In the genomic region with DNA sequence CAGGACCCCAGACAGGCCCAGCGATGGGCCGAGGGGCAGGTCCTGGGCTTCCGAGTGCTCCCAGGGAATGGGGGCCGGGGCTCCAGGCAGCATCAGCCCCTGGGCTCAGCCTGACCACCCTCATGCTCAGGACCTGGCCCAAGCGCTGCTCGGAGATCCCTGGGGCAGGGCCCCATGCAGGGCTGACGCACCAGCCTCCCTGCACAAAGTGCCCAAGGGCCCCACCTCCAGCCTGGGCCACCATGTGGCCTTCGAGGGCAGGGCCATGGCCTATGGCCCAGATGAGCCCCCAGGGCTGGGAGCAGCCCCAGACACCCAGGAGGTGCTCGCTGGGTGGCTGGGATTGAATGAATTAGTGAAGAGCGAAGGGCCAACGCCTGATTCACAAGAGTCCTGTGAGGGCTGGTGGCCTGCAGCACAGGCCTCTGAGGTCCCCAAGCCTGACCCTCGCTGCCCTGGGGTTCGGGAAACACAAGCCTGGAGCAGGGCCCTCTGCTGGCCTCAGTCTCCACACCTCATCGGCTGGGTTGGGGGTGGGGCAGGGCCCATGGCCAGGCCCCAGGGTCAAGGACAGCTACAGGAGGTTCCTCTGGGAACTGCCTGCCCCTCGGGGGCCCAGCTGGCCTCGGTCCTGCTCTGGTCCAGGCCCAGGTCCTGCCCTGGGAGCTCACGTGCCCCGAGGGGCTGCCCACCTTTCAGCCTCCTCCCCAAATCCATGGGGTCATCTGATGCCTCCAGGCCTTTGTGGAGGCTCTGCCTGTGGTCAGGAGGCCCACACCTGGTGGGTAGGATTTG, we compare ENCODE assay signal across 1 cellular context.
TF ChIP-seq lines count a peak whose summit lies in the region.

No MANE protein-coding gene starts in this region.

TF ChIP-seq in HepG2, 621 proteins besides CTCF, POLR2A, EP300 and RAD21 (continued from another document and continues in another):
- TF ChIP-seq, protein P1, sequence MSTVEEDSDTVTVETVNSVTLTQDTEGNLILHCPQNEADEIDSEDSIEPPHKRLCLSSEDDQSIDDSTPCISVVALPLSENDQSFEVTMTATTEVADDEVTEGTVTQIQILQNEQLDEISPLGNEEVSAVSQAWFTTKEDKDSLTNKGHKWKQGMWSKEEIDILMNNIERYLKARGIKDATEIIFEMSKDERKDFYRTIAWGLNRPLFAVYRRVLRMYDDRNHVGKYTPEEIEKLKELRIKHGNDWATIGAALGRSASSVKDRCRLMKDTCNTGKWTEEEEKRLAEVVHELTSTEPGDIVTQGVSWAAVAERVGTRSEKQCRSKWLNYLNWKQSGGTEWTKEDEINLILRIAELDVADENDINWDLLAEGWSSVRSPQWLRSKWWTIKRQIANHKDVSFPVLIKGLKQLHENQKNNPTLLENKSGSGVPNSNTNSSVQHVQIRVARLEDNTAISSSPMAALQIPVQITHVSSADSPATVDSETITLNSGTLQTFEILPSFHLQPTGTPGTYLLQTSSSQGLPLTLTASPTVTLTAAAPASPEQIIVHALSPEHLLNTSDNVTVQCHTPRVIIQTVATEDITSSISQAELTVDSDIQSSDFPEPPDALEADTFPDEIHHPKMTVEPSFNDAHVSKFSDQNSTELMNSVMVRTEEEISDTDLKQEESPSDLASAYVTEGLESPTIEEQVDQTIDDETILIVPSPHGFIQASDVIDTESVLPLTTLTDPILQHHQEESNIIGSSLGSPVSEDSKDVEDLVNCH (CRISPR knock-in tag; IDR thresholded peaks at IDR 0.05): no peak
- TF ChIP-seq, protein P2, sequence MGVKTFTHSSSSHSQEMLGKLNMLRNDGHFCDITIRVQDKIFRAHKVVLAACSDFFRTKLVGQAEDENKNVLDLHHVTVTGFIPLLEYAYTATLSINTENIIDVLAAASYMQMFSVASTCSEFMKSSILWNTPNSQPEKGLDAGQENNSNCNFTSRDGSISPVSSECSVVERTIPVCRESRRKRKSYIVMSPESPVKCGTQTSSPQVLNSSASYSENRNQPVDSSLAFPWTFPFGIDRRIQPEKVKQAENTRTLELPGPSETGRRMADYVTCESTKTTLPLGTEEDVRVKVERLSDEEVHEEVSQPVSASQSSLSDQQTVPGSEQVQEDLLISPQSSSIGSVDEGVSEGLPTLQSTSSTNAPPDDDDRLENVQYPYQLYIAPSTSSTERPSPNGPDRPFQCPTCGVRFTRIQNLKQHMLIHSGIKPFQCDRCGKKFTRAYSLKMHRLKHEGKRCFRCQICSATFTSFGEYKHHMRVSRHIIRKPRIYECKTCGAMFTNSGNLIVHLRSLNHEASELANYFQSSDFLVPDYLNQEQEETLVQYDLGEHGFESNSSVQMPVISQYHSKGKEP (CRISPR knock-in tag; IDR thresholded peaks at IDR 0.05): no peak; the same call in 1 of the 2 replicates
- TF ChIP-seq SP2 (CRISPR knock-in tag; IDR thresholded peaks at IDR 0.05): no peak
- TF ChIP-seq, protein P3, sequence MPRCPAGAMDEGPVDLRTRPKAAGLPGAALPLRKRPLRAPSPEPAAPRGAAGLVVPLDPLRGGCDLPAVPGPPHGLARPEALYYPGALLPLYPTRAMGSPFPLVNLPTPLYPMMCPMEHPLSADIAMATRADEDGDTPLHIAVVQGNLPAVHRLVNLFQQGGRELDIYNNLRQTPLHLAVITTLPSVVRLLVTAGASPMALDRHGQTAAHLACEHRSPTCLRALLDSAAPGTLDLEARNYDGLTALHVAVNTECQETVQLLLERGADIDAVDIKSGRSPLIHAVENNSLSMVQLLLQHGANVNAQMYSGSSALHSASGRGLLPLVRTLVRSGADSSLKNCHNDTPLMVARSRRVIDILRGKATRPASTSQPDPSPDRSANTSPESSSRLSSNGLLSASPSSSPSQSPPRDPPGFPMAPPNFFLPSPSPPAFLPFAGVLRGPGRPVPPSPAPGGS (CRISPR knock-in tag; IDR thresholded peaks at IDR 0.05): peak; percentile 42; the same call in 1 of the 2 replicates
- no peak for TF ChIP-seq NCOA1 (CRISPR knock-in tag; IDR thresholded peaks at IDR 0.05)
- TF ChIP-seq HNRNPH1 (optimal IDR thresholded peaks at IDR 0.05; ENCODE audit: low read depth, low read length): no peak
- peak; percentile 43; the same call in 1 of the 2 replicates for TF ChIP-seq ZNF709 (CRISPR knock-in tag; IDR thresholded peaks at IDR 0.05)
- no peak for TF ChIP-seq SAFB2 (CRISPR knock-in tag; IDR thresholded peaks at IDR 0.05; ENCODE audit: borderline replicate concordance, low read depth)
- TF ChIP-seq BHLHE40 (IDR thresholded peaks at IDR 0.05; ENCODE audit: low read length): peak; percentile 80
- TF ChIP-seq, protein P4, sequence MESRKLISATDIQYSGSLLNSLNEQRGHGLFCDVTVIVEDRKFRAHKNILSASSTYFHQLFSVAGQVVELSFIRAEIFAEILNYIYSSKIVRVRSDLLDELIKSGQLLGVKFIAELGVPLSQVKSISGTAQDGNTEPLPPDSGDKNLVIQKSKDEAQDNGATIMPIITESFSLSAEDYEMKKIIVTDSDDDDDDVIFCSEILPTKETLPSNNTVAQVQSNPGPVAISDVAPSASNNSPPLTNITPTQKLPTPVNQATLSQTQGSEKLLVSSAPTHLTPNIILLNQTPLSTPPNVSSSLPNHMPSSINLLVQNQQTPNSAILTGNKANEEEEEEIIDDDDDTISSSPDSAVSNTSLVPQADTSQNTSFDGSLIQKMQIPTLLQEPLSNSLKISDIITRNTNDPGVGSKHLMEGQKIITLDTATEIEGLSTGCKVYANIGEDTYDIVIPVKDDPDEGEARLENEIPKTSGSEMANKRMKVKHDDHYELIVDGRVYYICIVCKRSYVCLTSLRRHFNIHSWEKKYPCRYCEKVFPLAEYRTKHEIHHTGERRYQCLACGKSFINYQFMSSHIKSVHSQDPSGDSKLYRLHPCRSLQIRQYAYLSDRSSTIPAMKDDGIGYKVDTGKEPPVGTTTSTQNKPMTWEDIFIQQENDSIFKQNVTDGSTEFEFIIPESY (CRISPR knock-in tag; IDR thresholded peaks at IDR 0.05): peak; percentile 56
- TF ChIP-seq FIP1L1 (IDR thresholded peaks at IDR 0.05; ENCODE audit: borderline replicate concordance, insufficient read depth, low read depth, low read length): no peak
- TF ChIP-seq CBX2 (IDR thresholded peaks at IDR 0.05; ENCODE audit: low read depth, low read length): no peak
- no peak for TF ChIP-seq CBX2 (CRISPR knock-in tag; IDR thresholded peaks at IDR 0.05; ENCODE audit: low read depth)
- TF ChIP-seq MTF2 (CRISPR knock-in tag; IDR thresholded peaks at IDR 0.05; ENCODE audit: borderline replicate concordance): no peak
- TF ChIP-seq, protein P5, sequence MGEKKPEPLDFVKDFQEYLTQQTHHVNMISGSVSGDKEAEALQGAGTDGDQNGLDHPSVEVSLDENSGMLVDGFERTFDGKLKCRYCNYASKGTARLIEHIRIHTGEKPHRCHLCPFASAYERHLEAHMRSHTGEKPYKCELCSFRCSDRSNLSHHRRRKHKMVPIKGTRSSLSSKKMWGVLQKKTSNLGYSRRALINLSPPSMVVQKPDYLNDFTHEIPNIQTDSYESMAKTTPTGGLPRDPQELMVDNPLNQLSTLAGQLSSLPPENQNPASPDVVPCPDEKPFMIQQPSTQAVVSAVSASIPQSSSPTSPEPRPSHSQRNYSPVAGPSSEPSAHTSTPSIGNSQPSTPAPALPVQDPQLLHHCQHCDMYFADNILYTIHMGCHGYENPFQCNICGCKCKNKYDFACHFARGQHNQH (CRISPR knock-in tag; IDR thresholded peaks at IDR 0.05): peak; percentile 68; the same call in 1 of the 2 replicates
- TF ChIP-seq NCOA2 (CRISPR knock-in tag; IDR thresholded peaks at IDR 0.05): peak; percentile 94
- TF ChIP-seq, protein P6, sequence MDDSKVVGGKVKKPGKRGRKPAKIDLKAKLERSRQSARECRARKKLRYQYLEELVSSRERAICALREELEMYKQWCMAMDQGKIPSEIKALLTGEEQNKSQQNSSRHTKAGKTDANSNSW (CRISPR knock-in tag; IDR thresholded peaks at IDR 0.05; ENCODE audit: borderline replicate concordance): no peak
- peak; percentile 75 for TF ChIP-seq KMT2A (CRISPR knock-in tag; IDR thresholded peaks at IDR 0.05)
- TF ChIP-seq, protein P7, sequence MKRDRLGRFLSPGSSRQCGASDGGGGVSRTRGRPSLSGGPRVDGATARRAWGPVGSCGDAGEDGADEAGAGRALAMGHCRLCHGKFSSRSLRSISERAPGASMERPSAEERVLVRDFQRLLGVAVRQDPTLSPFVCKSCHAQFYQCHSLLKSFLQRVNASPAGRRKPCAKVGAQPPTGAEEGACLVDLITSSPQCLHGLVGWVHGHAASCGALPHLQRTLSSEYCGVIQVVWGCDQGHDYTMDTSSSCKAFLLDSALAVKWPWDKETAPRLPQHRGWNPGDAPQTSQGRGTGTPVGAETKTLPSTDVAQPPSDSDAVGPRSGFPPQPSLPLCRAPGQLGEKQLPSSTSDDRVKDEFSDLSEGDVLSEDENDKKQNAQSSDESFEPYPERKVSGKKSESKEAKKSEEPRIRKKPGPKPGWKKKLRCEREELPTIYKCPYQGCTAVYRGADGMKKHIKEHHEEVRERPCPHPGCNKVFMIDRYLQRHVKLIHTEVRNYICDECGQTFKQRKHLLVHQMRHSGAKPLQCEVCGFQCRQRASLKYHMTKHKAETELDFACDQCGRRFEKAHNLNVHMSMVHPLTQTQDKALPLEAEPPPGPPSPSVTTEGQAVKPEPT (CRISPR knock-in tag; IDR thresholded peaks at IDR 0.05; ENCODE audit: low read depth): peak; percentile 51; the same call in 1 of the 2 replicates
- no peak for TF ChIP-seq ZNF274 (CRISPR knock-in tag; IDR thresholded peaks at IDR 0.05)
- TF ChIP-seq, protein P8, sequence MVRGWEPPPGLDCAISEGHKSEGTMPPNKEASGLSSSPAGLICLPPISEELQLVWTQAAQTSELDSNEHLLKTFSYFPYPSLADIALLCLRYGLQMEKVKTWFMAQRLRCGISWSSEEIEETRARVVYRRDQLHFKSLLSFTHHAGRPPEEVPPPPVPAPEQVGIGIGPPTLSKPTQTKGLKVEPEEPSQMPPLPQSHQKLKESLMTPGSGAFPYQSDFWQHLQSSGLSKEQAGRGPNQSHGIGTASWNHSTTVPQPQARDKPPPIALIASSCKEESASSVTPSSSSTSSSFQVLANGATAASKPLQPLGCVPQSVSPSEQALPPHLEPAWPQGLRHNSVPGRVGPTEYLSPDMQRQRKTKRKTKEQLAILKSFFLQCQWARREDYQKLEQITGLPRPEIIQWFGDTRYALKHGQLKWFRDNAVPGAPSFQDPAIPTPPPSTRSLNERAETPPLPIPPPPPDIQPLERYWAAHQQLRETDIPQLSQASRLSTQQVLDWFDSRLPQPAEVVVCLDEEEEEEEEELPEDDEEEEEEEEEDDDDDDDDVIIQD (CRISPR knock-in tag; IDR thresholded peaks at IDR 0.05; ENCODE audit: low read depth): 0 out of 2 replicates have a peak, but pooled peaks have one; percentile 51
- TF ChIP-seq KDM2A (CRISPR knock-in tag; IDR thresholded peaks at IDR 0.05; ENCODE audit: borderline replicate concordance, low read depth): peak; percentile 55; the same call in 1 of the 2 replicates
- no peak for TF ChIP-seq ZNF326 (CRISPR knock-in tag; IDR thresholded peaks at IDR 0.05; ENCODE audit: borderline replicate concordance)
- no peak for TF ChIP-seq ZFP90 (CRISPR knock-in tag; IDR thresholded peaks at IDR 0.05; ENCODE audit: borderline replicate concordance)
- TF ChIP-seq, protein P9, sequence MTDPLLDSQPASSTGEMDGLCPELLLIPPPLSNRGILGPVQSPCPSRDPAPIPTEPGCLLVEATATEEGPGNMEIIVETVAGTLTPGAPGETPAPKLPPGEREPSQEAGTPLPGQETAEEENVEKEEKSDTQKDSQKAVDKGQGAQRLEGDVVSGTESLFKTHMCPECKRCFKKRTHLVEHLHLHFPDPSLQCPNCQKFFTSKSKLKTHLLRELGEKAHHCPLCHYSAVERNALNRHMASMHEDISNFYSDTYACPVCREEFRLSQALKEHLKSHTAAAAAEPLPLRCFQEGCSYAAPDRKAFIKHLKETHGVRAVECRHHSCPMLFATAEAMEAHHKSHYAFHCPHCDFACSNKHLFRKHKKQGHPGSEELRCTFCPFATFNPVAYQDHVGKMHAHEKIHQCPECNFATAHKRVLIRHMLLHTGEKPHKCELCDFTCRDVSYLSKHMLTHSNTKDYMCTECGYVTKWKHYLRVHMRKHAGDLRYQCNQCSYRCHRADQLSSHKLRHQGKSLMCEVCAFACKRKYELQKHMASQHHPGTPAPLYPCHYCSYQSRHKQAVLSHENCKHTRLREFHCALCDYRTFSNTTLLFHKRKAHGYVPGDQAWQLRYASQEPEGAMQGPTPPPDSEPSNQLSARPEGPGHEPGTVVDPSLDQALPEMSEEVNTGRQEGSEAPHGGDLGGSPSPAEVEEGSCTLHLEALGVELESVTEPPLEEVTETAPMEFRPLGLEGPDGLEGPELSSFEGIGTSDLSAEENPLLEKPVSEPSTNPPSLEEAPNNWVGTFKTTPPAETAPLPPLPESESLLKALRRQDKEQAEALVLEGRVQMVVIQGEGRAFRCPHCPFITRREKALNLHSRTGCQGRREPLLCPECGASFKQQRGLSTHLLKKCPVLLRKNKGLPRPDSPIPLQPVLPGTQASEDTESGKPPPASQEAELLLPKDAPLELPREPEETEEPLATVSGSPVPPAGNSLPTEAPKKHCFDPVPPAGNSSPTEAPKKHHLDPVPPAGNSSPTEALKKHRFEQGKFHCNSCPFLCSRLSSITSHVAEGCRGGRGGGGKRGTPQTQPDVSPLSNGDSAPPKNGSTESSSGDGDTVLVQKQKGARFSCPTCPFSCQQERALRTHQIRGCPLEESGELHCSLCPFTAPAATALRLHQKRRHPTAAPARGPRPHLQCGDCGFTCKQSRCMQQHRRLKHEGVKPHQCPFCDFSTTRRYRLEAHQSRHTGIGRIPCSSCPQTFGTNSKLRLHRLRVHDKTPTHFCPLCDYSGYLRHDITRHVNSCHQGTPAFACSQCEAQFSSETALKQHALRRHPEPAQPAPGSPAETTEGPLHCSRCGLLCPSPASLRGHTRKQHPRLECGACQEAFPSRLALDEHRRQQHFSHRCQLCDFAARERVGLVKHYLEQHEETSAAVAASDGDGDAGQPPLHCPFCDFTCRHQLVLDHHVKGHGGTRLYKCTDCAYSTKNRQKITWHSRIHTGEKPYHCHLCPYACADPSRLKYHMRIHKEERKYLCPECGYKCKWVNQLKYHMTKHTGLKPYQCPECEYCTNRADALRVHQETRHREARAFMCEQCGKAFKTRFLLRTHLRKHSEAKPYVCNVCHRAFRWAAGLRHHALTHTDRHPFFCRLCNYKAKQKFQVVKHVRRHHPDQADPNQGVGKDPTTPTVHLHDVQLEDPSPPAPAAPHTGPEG (CRISPR knock-in tag; IDR thresholded peaks at IDR 0.05): peak; percentile 51; the same call in 1 of the 2 replicates
- 0 out of 2 replicates have a peak, but pooled peaks have one; percentile 44 for TF ChIP-seq CHD2 (IDR thresholded peaks at IDR 0.05; ENCODE audit: low read depth, low read length)
- TF ChIP-seq FOXO1 (CRISPR knock-in tag; IDR thresholded peaks at IDR 0.05): peak; percentile 72
- no peak for TF ChIP-seq SIX1 (CRISPR knock-in tag; IDR thresholded peaks at IDR 0.05; ENCODE audit: borderline replicate concordance)
- TF ChIP-seq ZNF788 (CRISPR knock-in tag; IDR thresholded peaks at IDR 0.05; ENCODE audit: borderline replicate concordance): peak; percentile 94; the same call in 1 of the 2 replicates
- TF ChIP-seq, protein P10, sequence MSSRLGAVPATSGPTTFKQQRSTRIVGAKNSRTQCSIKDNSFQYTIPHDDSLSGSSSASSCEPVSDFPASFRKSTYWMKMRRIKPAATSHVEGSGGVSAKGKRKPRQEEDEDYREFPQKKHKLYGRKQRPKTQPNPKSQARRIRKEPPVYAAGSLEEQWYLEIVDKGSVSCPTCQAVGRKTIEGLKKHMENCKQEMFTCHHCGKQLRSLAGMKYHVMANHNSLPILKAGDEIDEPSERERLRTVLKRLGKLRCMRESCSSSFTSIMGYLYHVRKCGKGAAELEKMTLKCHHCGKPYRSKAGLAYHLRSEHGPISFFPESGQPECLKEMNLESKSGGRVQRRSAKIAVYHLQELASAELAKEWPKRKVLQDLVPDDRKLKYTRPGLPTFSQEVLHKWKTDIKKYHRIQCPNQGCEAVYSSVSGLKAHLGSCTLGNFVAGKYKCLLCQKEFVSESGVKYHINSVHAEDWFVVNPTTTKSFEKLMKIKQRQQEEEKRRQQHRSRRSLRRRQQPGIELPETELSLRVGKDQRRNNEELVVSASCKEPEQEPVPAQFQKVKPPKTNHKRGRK (CRISPR knock-in tag; IDR thresholded peaks at IDR 0.05): no peak
- TF ChIP-seq ZNF761 (CRISPR knock-in tag; conservative IDR thresholded peaks at IDR 0.05): no peak
- TF ChIP-seq ZNF34 (CRISPR knock-in tag; IDR thresholded peaks at IDR 0.05; ENCODE audit: borderline replicate concordance): peak; percentile 91; the same call in 1 of the 2 replicates
